20 cellular contexts compared by ENCODE assay signal in the genomic region with DNA sequence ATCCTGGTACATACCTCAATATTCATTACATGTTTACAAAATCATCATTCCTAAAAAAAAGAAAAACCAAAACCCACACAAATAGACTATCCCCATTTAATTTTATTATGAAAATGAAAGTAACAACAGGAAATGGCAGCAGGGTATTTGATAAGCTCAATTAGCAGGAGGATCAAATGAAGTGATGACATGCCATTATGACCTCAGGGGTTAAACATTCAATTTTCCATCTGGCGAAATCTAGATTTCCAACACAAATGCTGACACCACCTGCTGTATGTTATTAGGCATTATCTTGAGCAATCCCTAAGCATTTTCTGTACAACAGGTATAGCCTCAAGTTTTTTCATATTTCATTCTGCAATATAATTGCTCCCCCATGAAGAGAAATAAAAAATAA. TPM values are rescaled to one million over a fixed set of nuclear protein-coding genes. Genes with fewer than 3 reads are reported as not detected.
DNase-seq lines count a peak whose midpoint lies in the region; ATAC-seq, FAIRE-seq and TF ChIP-seq lines count a peak whose summit lies in the region.
"Had no signal": no experiment of that assay in that cellular context is flagged by ENCODE, and none has a peak within 500 bp of the region (broad histone marks: within the 10 kb centered on the region; RNA-seq: fewer than 3 reads in every experiment).

No MANE protein-coding gene starts in this region.

- POLR2A ChIA-PET in MCF 10A (lab: Yijun Ruan, JAX): interaction anchor here (0.7 to 0.8 kb wide), 2 partner anchors 36 to 308 kb away, joined by 3 to 4 read pairs; no protein-coding TSS in a partner anchor
- POLR2A ChIA-PET in CD8-positive, alpha-beta T cell (lab: Charles Lee): interaction anchor here (1.2 to 1.5 kb wide), 3 partner anchors 30 to 52 kb away, joined by 3 to 5 read pairs (median 4); no protein-coding TSS in a partner anchor

- H3K4me3 Mint-ChIP-seq in MCF 10A (ENCODE audit: unreplicated experiment): no peak overlapping the region
- H3K4me3 Mint-ChIP-seq in central memory CD8-positive, alpha-beta T cell: peak overlapping the region; percentile 21
- H3K4me3 Mint-ChIP-seq in CD8-positive, alpha-beta T cell: no peak overlapping the region
- H3K4me3 Mint-ChIP-seq: activated CD4-positive, alpha-beta memory T cell treated with anti-CD3 and anti-CD28 coated beads, Interleukin-2, amount 10 ng/mL, durations not matched to agents 7 days and 5 days had no signal

- H3K27me3 ChIP-seq in breast epithelium: no peaks in the 10 kb centered on the region
- no peaks in the 10 kb centered on the region for H3K27me3 ChIP-seq in small intestine (ENCODE audit: control insufficient read depth in 2 of 2, insufficient read depth in 2 of 2, low read length in 2 of 2)
- H3K27me3 ChIP-seq in CD8-positive, alpha-beta T cell (ENCODE audit: insufficient read depth, low read length): no peaks in the 10 kb centered on the region
- H3K27me3 ChIP-seq: Peyer's patch, tibial nerve had no signal

- H3K4me1 Mint-ChIP-seq in MCF 10A (ENCODE audit: insufficient read depth, unreplicated experiment): no peaks in the 10 kb centered on the region
- peaks cover 8% of the 10 kb centered on the region for H3K4me1 Mint-ChIP-seq in central memory CD8-positive, alpha-beta T cell
- H3K4me1 Mint-ChIP-seq in CD8-positive, alpha-beta T cell (ENCODE audit: low read depth): peaks cover 16% of the 10 kb centered on the region

- no peak overlapping the region for H3K4me3 ChIP-seq in breast epithelium
- no peak overlapping the region for H3K4me3 ChIP-seq in small intestine (ENCODE audit: low read depth in 1 of 2, low read length in 2 of 2)
- no peak overlapping the region for H3K4me3 ChIP-seq in CD8-positive, alpha-beta T cell (ENCODE audit: low read depth, low read length)
- H3K4me3 ChIP-seq: left ventricle myocardium inferior, Peyer's patch, tibial nerve had no signal

- 42 to 63% (median 55%) methylated on average over 1 of the region's 1 CpG for WGBS in small intestine, 3 donors

- H3K27me3 Mint-ChIP-seq in MCF 10A (ENCODE audit: insufficient read depth, unreplicated experiment): no peaks in the 10 kb centered on the region
- no peaks in the 10 kb centered on the region for H3K27me3 Mint-ChIP-seq in central memory CD8-positive, alpha-beta T cell
- H3K27me3 Mint-ChIP-seq in CD8-positive, alpha-beta T cell (ENCODE audit: low read depth): no peaks in the 10 kb centered on the region
- H3K27me3 Mint-ChIP-seq: activated CD4-positive, alpha-beta memory T cell treated with anti-CD3 and anti-CD28 coated beads, Interleukin-2, amount 10 ng/mL, durations not matched to agents 7 days and 5 days; naive B cell had no signal

- H3K27ac Mint-ChIP-seq in MCF 10A (ENCODE audit: low read depth, unreplicated experiment): no peak overlapping the region
- H3K27ac Mint-ChIP-seq in central memory CD8-positive, alpha-beta T cell (ENCODE audit: low read depth): peak overlapping the region; percentile 84
- no peak overlapping the region for H3K27ac Mint-ChIP-seq in CD8-positive, alpha-beta T cell
- H3K27ac Mint-ChIP-seq: activated CD4-positive, alpha-beta memory T cell treated with anti-CD3 and anti-CD28 coated beads, Interleukin-2, amount 10 ng/mL, durations not matched to agents 7 days and 5 days had no signal

- CTCF ChIA-PET in MCF 10A (lab: Yijun Ruan, JAX): interaction anchor here (0.7 to 3.3 kb wide), 3 partner anchors 36 to 258 kb away, joined by 3 to 30 read pairs (median 7); no protein-coding TSS in a partner anchor
- CTCF ChIA-PET in CD8-positive, alpha-beta T cell (lab: Charles Lee): interaction anchor here (1.6 kb wide), 1 partner anchor 125 kb away, joined by 6 read pairs; no protein-coding TSS in a partner anchor

- intact Hi-C loops in MCF 10A (cut with micrococcal nuclease): no loop called here
- intact Hi-C loops in breast epithelium (cut with DNase I; ENCODE audit: low total_unique reads): no loop called here
- intact Hi-C loops in CD8-positive, alpha-beta T cell (cut with DNase I, micrococcal nuclease): no loop called here

- TF ChIP-seq CTCF in MCF 10A (IDR thresholded peaks at IDR 0.05; ENCODE audit: unreplicated experiment) (no peak), breast epithelium (IDR thresholded peaks at IDR 0.05) (no peak)
- TF ChIP-seq CTCF in CD8-positive, alpha-beta T cell (IDR thresholded peaks at IDR 0.05): no peak

- no peak for ATAC-seq in central memory CD8-positive, alpha-beta T cell (replicated peaks; ENCODE audit: extremely low read depth, poor library complexity, severe bottlenecking)
- ATAC-seq in CD8-positive, alpha-beta T cell: no peak
- ATAC-seq: esophagus mucosa had no signal

- DNase-seq in MCF 10A (ENCODE audit: unreplicated experiment): peak; percentile 13
- no peak for DNase-seq in breast epithelium (ENCODE audit: low spot score in 2 of 2)
- peak; percentile 63 for DNase-seq in NCI-H146 (lab: John Stamatoyannopoulos, UW)
- DNase-seq in central memory CD8-positive, alpha-beta T cell (ENCODE audit: low spot score in 2 of 2): no peak
- peak; percentile 45 for DNase-seq in small intestine
- DNase-seq in HK-2 (ENCODE audit: unreplicated experiment): no peak
- no peak for DNase-seq in T1000 (lab: John Stamatoyannopoulos, UW)
- DNase-seq in CD8-positive, alpha-beta T cell: no peak
- DNase-seq: activated CD4-positive, alpha-beta memory T cell treated with anti-CD3 and anti-CD28 coated beads, Interleukin-2, amount 10 ng/mL, durations not matched to agents 7 days and 5 days; activated gamma-delta T cell treated with Interleukin-2 at 50 U/mL for 16 hours; hypothalamus; left ventricle myocardium inferior; naive B cell; NCI-H345; Peyer's patch; stimulated activated CD4-positive, alpha-beta T cell treated with anti-CD3 and anti-CD28 coated beads, Interleukin-1b, Interleukin-23, amount 100 ng/mL, for 48 hours; stimulated activated CD8-positive, alpha-beta memory T cell treated with anti-CD3 and anti-CD28 coated beads, Interleukin-4, amount 100 ng/mL, for 48 hours had no signal

- peaks cover 21% of the 10 kb centered on the region for H3K36me3 Mint-ChIP-seq in MCF 10A (ENCODE audit: insufficient read depth, unreplicated experiment)
- peaks cover 10% of the 10 kb centered on the region for H3K36me3 Mint-ChIP-seq in central memory CD8-positive, alpha-beta T cell (ENCODE audit: insufficient read depth)
- H3K36me3 Mint-ChIP-seq in CD8-positive, alpha-beta T cell: peaks cover 29% of the 10 kb centered on the region

- no peaks in the 10 kb centered on the region for H3K4me1 ChIP-seq in breast epithelium
- H3K4me1 ChIP-seq in small intestine (ENCODE audit: control insufficient read depth in 2 of 2, insufficient read depth in 1 of 2, low read depth in 1 of 2, low read length in 1 of 2): no peaks in the 10 kb centered on the region
- peaks cover 6% of the 10 kb centered on the region for H3K4me1 ChIP-seq in CD8-positive, alpha-beta T cell (ENCODE audit: insufficient read depth, low read length)
- H3K4me1 ChIP-seq: left ventricle myocardium inferior, Peyer's patch, tibial nerve had no signal

- H3K27ac ChIP-seq in breast epithelium: no peak overlapping the region
- H3K27ac ChIP-seq in small intestine (ENCODE audit: low read depth in 1 of 2, low read length in 1 of 2): no peak overlapping the region
- no peak overlapping the region for H3K27ac ChIP-seq in CD8-positive, alpha-beta T cell (ENCODE audit: low read depth, low read length)
- H3K27ac ChIP-seq: left ventricle myocardium inferior, Peyer's patch, tibial nerve had no signal

- no peaks in the 10 kb centered on the region for H3K36me3 ChIP-seq in breast epithelium
- peaks cover 0 to 3% of the 10 kb centered on the region in 2 donors for H3K36me3 ChIP-seq in small intestine (ENCODE audit: control insufficient read depth in 2 of 2, insufficient read depth in 2 of 2, low read length in 2 of 2)
- no peaks in the 10 kb centered on the region for H3K36me3 ChIP-seq in CD8-positive, alpha-beta T cell (ENCODE audit: insufficient read depth, low read length)

- H3K9me3 Mint-ChIP-seq in MCF 10A (ENCODE audit: unreplicated experiment): no peaks in the 10 kb centered on the region
- H3K9me3 Mint-ChIP-seq in central memory CD8-positive, alpha-beta T cell: no peaks in the 10 kb centered on the region
- H3K9me3 Mint-ChIP-seq in CD8-positive, alpha-beta T cell: no peaks in the 10 kb centered on the region
- H3K9me3 Mint-ChIP-seq: activated CD4-positive, alpha-beta memory T cell treated with anti-CD3 and anti-CD28 coated beads, Interleukin-2, amount 10 ng/mL, durations not matched to agents 7 days and 5 days; naive B cell had no signal

- TF ChIP-seq POLR2A in breast epithelium (IDR thresholded peaks at IDR 0.05): no peak

- no TSS peak for BruUV-seq in MCF 10A (replicated peaks; lab: Mats Ljungman, UMichigan)

- H3K9me3 ChIP-seq in breast epithelium (no peaks in the 10 kb centered on the region), small intestine (ENCODE audit: control insufficient read depth, low read depth) (no peaks in the 10 kb centered on the region)
- H3K9me3 ChIP-seq in CD8-positive, alpha-beta T cell (ENCODE audit: low read length): no peaks in the 10 kb centered on the region
- H3K9me3 ChIP-seq: left ventricle myocardium inferior, Peyer's patch, tibial nerve had no signal

- no peak for FAIRE-seq in small intestine (lab: Jason Lieb, UNC)
- FAIRE-seq: GM12891 had no signal

RNA-seq across cellular contexts. Expression of a gene that starts 57.1 kb away (rescaled TPM):
- total RNA-seq in MCF 10A (2022) (17.4 and 30.4 TPM in 2 replicates), breast epithelium (10 to 100 TPM in 2 of 3 donors, 1 to 10 TPM in 1; 9.6 to 19.3 (median 17.4) TPM)
- 1 to 10 TPM; 8.3 to 9.6 (median 8.9) TPM for polyA plus RNA-seq in small intestine
- 10 to 100 TPM in 1 of 2 experiments, 1 to 10 TPM in 1; 7.1 to 11.3 TPM for total RNA-seq in CD8-positive, alpha-beta T cell

Comparison
In these comparisons a context has a peak if more than half of its experiments do, and no peak if none do; other contexts are left out.
1. DNase-seq: peak in MCF 10A (single experiment), NCI-H146 (single experiment) and small intestine (single experiment); none in breast epithelium (0 of 2), central memory CD8-positive, alpha-beta T cell (0 of 2), HK-2 (single experiment), T1000 (single experiment) and CD8-positive, alpha-beta T cell (0 of 7).